Comparison of ENCODE assay signal across 8 cellular contexts in the genomic region with DNA sequence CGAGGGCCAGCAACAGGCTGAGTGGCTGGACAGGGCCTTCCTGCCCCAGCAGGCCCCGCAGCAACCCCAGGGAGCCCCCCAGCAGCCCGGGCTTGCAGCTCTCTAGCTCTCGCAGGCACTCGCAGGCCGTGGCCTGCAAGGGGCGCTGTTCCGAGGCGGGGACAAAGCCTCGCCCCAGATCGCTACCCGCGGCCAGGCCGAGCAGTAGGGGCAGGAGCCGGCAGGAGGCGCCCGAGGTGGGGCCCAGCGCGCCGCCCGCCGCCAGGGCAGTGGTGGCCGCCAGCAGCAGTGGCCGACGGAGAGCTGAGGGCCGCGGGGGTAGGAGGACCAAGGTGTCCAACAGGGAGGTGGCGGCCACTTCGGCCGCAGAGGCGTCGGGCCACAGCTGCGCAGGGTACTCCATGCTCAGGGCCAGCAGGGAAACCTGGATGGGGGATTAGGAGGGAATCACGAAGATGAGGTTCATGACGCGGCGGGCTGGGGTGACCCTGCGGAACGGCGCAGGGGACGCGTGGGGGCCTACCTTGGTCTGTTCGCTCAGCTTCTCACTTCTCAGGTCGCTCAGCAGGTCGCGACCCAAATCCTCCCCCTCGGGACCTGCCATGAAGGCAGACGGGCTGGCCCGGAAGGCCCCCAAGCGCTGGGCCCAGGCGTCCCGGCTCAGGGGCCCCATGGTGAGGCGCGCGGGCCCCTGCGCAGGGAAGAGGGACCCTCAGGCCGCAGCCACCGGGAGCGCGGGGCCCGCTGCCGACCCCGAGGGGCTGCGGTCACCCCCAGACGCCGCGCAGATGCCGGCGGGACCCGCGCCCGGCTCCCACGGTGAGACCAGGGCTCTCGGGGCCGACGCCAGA.
DNase-seq lines count a peak whose midpoint lies in the region; ATAC-seq and TF ChIP-seq lines count a peak whose summit lies in the region.

No MANE protein-coding gene starts in this region.

- H3K4me2 ChIP-seq in OCI-LY3 (ENCODE audit: low read length), result peak overlapping the region; percentile 70

- no peak overlapping the region for H2AFZ ChIP-seq in OCI-LY3 (ENCODE audit: low read depth, low read length)

- peaks cover 23% of the 10 kb centered on the region for H3K4me1 ChIP-seq in OCI-LY3 (ENCODE audit: low read length)
- peaks cover 22% of the 10 kb centered on the region for H3K4me1 ChIP-seq in mucosa of stomach (ENCODE audit: control insufficient read depth, insufficient read depth, low read length)

- H3K4me3 ChIP-seq in OCI-LY3 (ENCODE audit: low read length) (peak overlapping the region; percentile 90), mucosa of stomach (ENCODE audit: low read length) (peak overlapping the region; percentile 77)

- peaks cover 20% of the 10 kb centered on the region for H4K20me1 ChIP-seq in OCI-LY3 (ENCODE audit: insufficient read depth, low read length)

- peaks cover 27% of the 10 kb centered on the region for H3K36me3 ChIP-seq in OCI-LY3 (replicated peaks; ENCODE audit: low read depth, low read length)
- no peaks in the 10 kb centered on the region for H3K36me3 ChIP-seq in mucosa of stomach (ENCODE audit: control insufficient read depth, insufficient read depth, low read length)

- H3K9ac ChIP-seq in OCI-LY3 (ENCODE audit: low read length), result peak overlapping the region; percentile 92
- peak overlapping the region; percentile 84 for H3K9ac ChIP-seq in mucosa of stomach (ENCODE audit: low read length)

- peaks cover 28% of the 10 kb centered on the region for H3K79me2 ChIP-seq in OCI-LY3 (ENCODE audit: low read length)

- no peaks in the 10 kb centered on the region for H3K27me3 ChIP-seq in OCI-LY3 (ENCODE audit: low read depth, low read length)
- H3K27me3 ChIP-seq in mucosa of stomach (ENCODE audit: control insufficient read depth, insufficient read depth, low read length), result peaks cover 3% of the 10 kb centered on the region

- H3K27ac ChIP-seq in OCI-LY3 (ENCODE audit: low read length), result peak overlapping the region; percentile 55

- TF ChIP-seq POLR2A in erythroblast (IDR thresholded peaks at IDR 0.05; ENCODE audit: low read length), result peak; percentile 63

- DNase-seq in Ammon's horn (ENCODE audit: low spot score) (peak; percentile 66), activated T-cell treated with anti-CD3 and anti-CD28 coated beads for 48 hours (ENCODE audit: low read depth) (peak; percentile 88), erythroblast (lab: John Stamatoyannopoulos, UW) (peak; percentile 92 to 94)
- peak; percentile 20 to 46 for DNase-seq in stimulated activated CD8-positive, alpha-beta memory T cell treated with anti-CD3 and anti-CD28 coated beads, Interleukin-4, amount 100 ng/mL, for 4 hours (ENCODE audit: low read depth in 2 of 2, low spot score in 1 of 2)

- H3K9me3 ChIP-seq in OCI-LY3 (ENCODE audit: insufficient read depth, low read length) (no peaks in the 10 kb centered on the region), mucosa of stomach (ENCODE audit: control insufficient read depth, low read length) (no peaks in the 10 kb centered on the region)

- TF ChIP-seq CTCF in OCI-LY3 (IDR thresholded peaks at IDR 0.05; ENCODE audit: low read depth, low read length), result peak; percentile 98

- peak; percentile 54 for ATAC-seq in GM19023 (IDR thresholded peaks at IDR 0.05; ENCODE audit: unreplicated experiment)
- ATAC-seq in HG03442 (IDR thresholded peaks at IDR 0.05; ENCODE audit: unreplicated experiment), result peak; percentile 48

Comparison
In these comparisons a context has a peak if more than half of its experiments do, and no peak if none do; other contexts are left out.
1. Peak in every context shown above with its lines: DNase-seq, ATAC-seq, H3K4me3 ChIP-seq and H3K27ac ChIP-seq.
2. DNase-seq: peak in every context shown above with its lines; median percentile 93 in erythroblast; 88 in activated T-cell treated with anti-CD3 and anti-CD28 coated beads for 48 hours; 66 in Ammon's horn; 33 in stimulated activated CD8-positive, alpha-beta memory T cell treated with anti-CD3 and anti-CD28 coated beads, Interleukin-4, amount 100 ng/mL, for 4 hours.